In the genomic region with DNA sequence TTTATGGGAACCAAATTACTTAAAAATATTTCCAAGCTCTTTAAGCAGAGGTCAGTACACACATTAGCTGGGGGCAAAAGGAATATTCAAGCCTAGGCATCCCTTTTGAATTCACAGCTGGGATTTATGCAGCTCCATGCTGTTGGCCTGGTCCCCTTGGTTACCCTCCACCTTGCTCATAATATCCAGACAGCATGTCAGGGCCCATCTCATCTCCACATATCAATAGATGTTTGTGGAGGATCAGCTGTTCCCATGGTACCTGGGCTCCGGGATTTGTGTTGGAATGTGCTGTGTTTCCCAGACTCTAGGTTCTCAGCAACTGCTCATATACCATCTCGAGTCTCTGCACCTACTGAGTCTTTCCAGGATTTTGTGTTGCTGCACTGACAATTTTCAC, we compare ENCODE assay signal across 16 cellular contexts.
"Had no signal": no experiment of that assay in that cellular context is flagged by ENCODE, and none has a peak within 500 bp of the region (broad histone marks: within the 10 kb centered on the region; RNA-seq: fewer than 3 reads in every experiment).

No MANE protein-coding gene starts in this region.

- H3K36me3 ChIP-seq: left lung had no signal

- H3K4me3 ChIP-seq: left lung, psoas muscle had no signal

- H3K27me3 Mint-ChIP-seq: activated CD4-positive, alpha-beta T cell treated with anti-CD3 and anti-CD28 coated beads, Interleukin-2, amount 10 ng/mL, durations not matched to agents 24 days and 14 days; natural killer cell treated with Interleukin-12 subunit alpha and Interleukin-12 subunit beta and Interleukin-15 and Interleukin-18, amount 100 ng/mL, for 72 hours had no signal

- H3K4me1 ChIP-seq: left lung, psoas muscle had no signal

- ATAC-seq: activated CD8-positive, alpha-beta T cell treated with anti-CD3 and anti-CD28 coated beads, Interleukin-2, amount 10 ng/mL, durations not matched to agents 7 days and 5 days; activated naive CD4-positive, alpha-beta T cell treated with anti-CD3 and anti-CD28 coated beads, Interleukin-2, amount 50 U/mL, for 72 hours; activated T-cell treated with anti-CD3 and anti-CD28 coated beads, Interleukin-2, amount 50 U/mL, for 72 hours; left lung; natural killer cell treated with Interleukin-12 subunit alpha and Interleukin-12 subunit beta and Interleukin-15 and Interleukin-18, amount 100 ng/mL, for 72 hours; psoas muscle; sciatic nerve; stimulated activated naive CD8-positive, alpha-beta T cell treated with anti-CD3 and anti-CD28 coated beads, Interleukin-15, Interleukin-2, amounts not matched to agents 100 U/mL and 50 U/mL, for 24 hours had no signal

- H3K27ac Mint-ChIP-seq: activated CD4-positive, alpha-beta T cell treated with anti-CD3 and anti-CD28 coated beads, Interleukin-2, amount 10 ng/mL, durations not matched to agents 24 days and 14 days; activated CD8-positive, alpha-beta T cell treated with anti-CD3 and anti-CD28 coated beads, Interleukin-2, amount 10 ng/mL, durations not matched to agents 7 days and 5 days; activated naive CD4-positive, alpha-beta T cell treated with anti-CD3 and anti-CD28 coated beads, Interleukin-2, amount 50 U/mL, for 72 hours; activated T-cell treated with anti-CD3 and anti-CD28 coated beads, Interleukin-2, amount 50 U/mL, for 72 hours; natural killer cell treated with Interleukin-12 subunit alpha and Interleukin-12 subunit beta and Interleukin-15 and Interleukin-18, amount 100 ng/mL, for 72 hours; type B pancreatic cell had no signal

- H3K27me3 ChIP-seq: left lung had no signal

- H3K4me3 Mint-ChIP-seq: activated CD4-positive, alpha-beta T cell treated with anti-CD3 and anti-CD28 coated beads, Interleukin-2, amount 10 ng/mL, durations not matched to agents 24 days and 14 days; activated CD8-positive, alpha-beta T cell treated with anti-CD3 and anti-CD28 coated beads, Interleukin-2, amount 10 ng/mL, durations not matched to agents 7 days and 5 days; activated T-cell treated with anti-CD3 and anti-CD28 coated beads, Interleukin-2, amount 50 U/mL, for 72 hours; natural killer cell treated with Interleukin-12 subunit alpha and Interleukin-12 subunit beta and Interleukin-15 and Interleukin-18, amount 100 ng/mL, for 72 hours; type B pancreatic cell had no signal

- H3K9me3 ChIP-seq: psoas muscle had no signal

- H3K36me3 Mint-ChIP-seq: activated naive CD4-positive, alpha-beta T cell treated with anti-CD3 and anti-CD28 coated beads, Interleukin-2, amount 50 U/mL, for 72 hours; natural killer cell treated with Interleukin-12 subunit alpha and Interleukin-12 subunit beta and Interleukin-15 and Interleukin-18, amount 100 ng/mL, for 72 hours; type B pancreatic cell had no signal

- DNase-seq: activated CD4-positive, alpha-beta T cell treated with anti-CD3 and anti-CD28 coated beads, Interleukin-2, amount 10 ng/mL, durations not matched to agents 24 days and 14 days; activated CD4-positive, CD25-positive, alpha-beta regulatory T cell; activated CD8-positive, alpha-beta memory T cell treated with anti-CD3 and anti-CD28 coated beads, Interleukin-2, amount 50 U/mL, for 4 hours; activated CD8-positive, alpha-beta T cell treated with anti-CD3 and anti-CD28 coated beads, Interleukin-2, amount 10 ng/mL, durations not matched to agents 7 days and 5 days; activated gamma-delta T cell; activated T-cell treated with anti-CD3 and anti-CD28 coated beads, Interleukin-2, amount 50 U/mL, for 72 hours; caudate nucleus; foreskin melanocyte; left lung; psoas muscle; stimulated activated naive CD8-positive, alpha-beta T cell treated with anti-CD3 and anti-CD28 coated beads, Interleukin-15, Interleukin-2, amounts not matched to agents 100 U/mL and 50 U/mL, for 24 hours; SW 1271 had no signal

- H3K27ac ChIP-seq: left lung, psoas muscle had no signal

- H3K4me1 Mint-ChIP-seq: activated CD4-positive, alpha-beta T cell treated with anti-CD3 and anti-CD28 coated beads, Interleukin-2, amount 10 ng/mL, durations not matched to agents 24 days and 14 days had no signal
